Comparison of ENCODE assay signal across 10 cellular contexts in the genomic region with DNA sequence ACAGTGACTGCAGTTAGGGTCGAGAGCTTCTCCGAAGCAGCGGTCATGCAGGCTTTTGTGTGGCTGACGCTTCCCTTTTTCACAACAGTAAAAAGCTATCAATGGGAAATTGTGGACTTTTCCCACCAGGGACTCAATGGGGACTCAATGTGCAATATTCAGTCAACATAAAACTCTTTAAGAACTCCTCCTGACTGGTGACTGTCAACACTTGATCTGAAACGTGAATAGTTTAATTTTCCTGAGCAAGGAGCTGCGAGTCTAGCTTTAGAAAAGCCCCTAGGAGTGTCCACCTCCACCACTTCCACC. TPM values are rescaled to one million over a fixed set of nuclear protein-coding genes. Genes with fewer than 3 reads are reported as not detected.
DNase-seq lines count a peak whose midpoint lies in the region; ATAC-seq, FAIRE-seq and TF ChIP-seq lines count a peak whose summit lies in the region.
"Had no signal": no experiment of that assay in that cellular context is flagged by ENCODE, and none has a peak within 500 bp of the region (broad histone marks: within the 10 kb centered on the region; RNA-seq: fewer than 3 reads in every experiment).

No MANE protein-coding gene starts in this region.

- peaks cover 17% of the 10 kb centered on the region for H3K4me1 Mint-ChIP-seq in activated CD4-positive, alpha-beta T cell treated with anti-CD3 and anti-CD28 coated beads, Interleukin-2, amount 10 ng/mL, durations not matched to agents 24 days and 14 days
- H3K4me1 Mint-ChIP-seq in T-helper 17 cell (peaks cover 10% of the 10 kb centered on the region), glutamatergic neuron (ENCODE audit: low read depth, unreplicated experiment) (no peaks in the 10 kb centered on the region)

- H3K27ac Mint-ChIP-seq in activated CD4-positive, alpha-beta T cell treated with anti-CD3 and anti-CD28 coated beads, Interleukin-2, amount 10 ng/mL, durations not matched to agents 24 days and 14 days, result peak overlapping the region; percentile 85
- H3K27ac Mint-ChIP-seq in T-helper 17 cell (peak overlapping the region; percentile 84), glutamatergic neuron (ENCODE audit: unreplicated experiment) (peak overlapping the region; percentile 3)

- no peaks in the 10 kb centered on the region for H3K9me3 Mint-ChIP-seq in activated CD4-positive, alpha-beta T cell treated with anti-CD3 and anti-CD28 coated beads, Interleukin-2, amount 10 ng/mL, durations not matched to agents 24 days and 14 days
- H3K9me3 Mint-ChIP-seq in glutamatergic neuron (ENCODE audit: unreplicated experiment), result peaks cover 4% of the 10 kb centered on the region

- H3K27me3 ChIP-seq in stomach, result peaks cover 16 to 30% (median 17%) of the 10 kb centered on the region in 3 donors

- peak overlapping the region in 4 of 5 donors; percentile 65 to 86 (median 85) for H3K27ac ChIP-seq in stomach

- TF ChIP-seq CTCF in glutamatergic neuron (IDR thresholded peaks at IDR 0.05; ENCODE audit: partially characterized antibody, unreplicated experiment) (no peak), stomach (IDR thresholded peaks at IDR 0.05) (no peak)

- WGBS in stomach, 5 donors, result 64 to 88% (median 69%) methylated on average over 6 of the region's 6 CpGs

- H3K27me3 Mint-ChIP-seq in activated CD4-positive, alpha-beta T cell treated with anti-CD3 and anti-CD28 coated beads, Interleukin-2, amount 10 ng/mL, durations not matched to agents 24 days and 14 days, result peaks cover 8% of the 10 kb centered on the region
- peaks cover 5% of the 10 kb centered on the region for H3K27me3 Mint-ChIP-seq in T-helper 17 cell
- H3K27me3 Mint-ChIP-seq in glutamatergic neuron (ENCODE audit: unreplicated experiment), result peaks cover 7% of the 10 kb centered on the region

- no peak for FAIRE-seq in GM12891 (lab: Jason Lieb, UNC)

- peaks cover 22% of the 10 kb centered on the region for H3K36me3 Mint-ChIP-seq in activated CD4-positive, alpha-beta T cell treated with anti-CD3 and anti-CD28 coated beads, Interleukin-2, amount 10 ng/mL, durations not matched to agents 24 days and 14 days (ENCODE audit: low read depth)
- no peaks in the 10 kb centered on the region for H3K36me3 Mint-ChIP-seq in T-helper 17 cell (ENCODE audit: low read depth)
- no peaks in the 10 kb centered on the region for H3K36me3 Mint-ChIP-seq in glutamatergic neuron (ENCODE audit: unreplicated experiment)

- H3K4me3 Mint-ChIP-seq in activated CD4-positive, alpha-beta T cell treated with anti-CD3 and anti-CD28 coated beads, Interleukin-2, amount 10 ng/mL, durations not matched to agents 24 days and 14 days, result peak overlapping the region; percentile 90
- peak overlapping the region; percentile 85 for H3K4me3 Mint-ChIP-seq in T-helper 17 cell
- peak overlapping the region; percentile 22 for H3K4me3 Mint-ChIP-seq in glutamatergic neuron (ENCODE audit: unreplicated experiment)

- peaks cover 1 to 33% (median 19%) of the 10 kb centered on the region in 4 donors for H3K36me3 ChIP-seq in stomach

- peaks cover 21 to 46% (median 44%) of the 10 kb centered on the region in 4 donors for H3K4me1 ChIP-seq in stomach

- TF ChIP-seq POLR2A in stomach (IDR thresholded peaks at IDR 0.05), result no peak
- no peak for TF ChIP-seq POLR2A in GM12891 (IDR thresholded peaks at IDR 0.05; ENCODE audit: low read depth, low read length)

- no peak for DNase-seq in activated CD4-positive, alpha-beta T cell treated with anti-CD3 and anti-CD28 coated beads, Interleukin-2, amount 10 ng/mL, durations not matched to agents 24 days and 14 days
- no peak for DNase-seq in activated CD4-positive, alpha-beta T cell treated with anti-CD3 and anti-CD28 coated beads, Interleukin-2, amount 50 U/mL, for 48 hours
- no peak for DNase-seq in T-helper 17 cell
- DNase-seq in glutamatergic neuron, result no peak
- no peak for DNase-seq in stomach
- no peak for DNase-seq in GM12891 (ENCODE audit: insufficient read length, low spot score)
- DNase-seq in activated effector memory CD4-positive, alpha-beta T cell treated with Interleukin-2 at 50 U/mL for 16 hours, result no peak
- DNase-seq: DMS 273 treated with DMSO at 0.1 percent for 48 hours; stimulated activated CD4-positive, alpha-beta T cell treated with anti-CD3 and anti-CD28 coated beads, Interleukin-2, amount 100 ng/mL, for 48 hours had no signal

- ATAC-seq in T-helper 17 cell, result no peak
- no peak for ATAC-seq in GM18519 (IDR thresholded peaks at IDR 0.05; ENCODE audit: low FRiP score, unreplicated experiment)

- intact Hi-C loops in activated CD4-positive, alpha-beta T cell treated with anti-CD3 and anti-CD28 coated beads, Interleukin-2, amount 10 ng/mL, durations not matched to agents 24 days and 14 days (cut with micrococcal nuclease), result loop anchor here (1.0 to 2.0 kb wide), 3 partner anchors 13 to 141 kb away; a partner anchor contains a TSS
- intact Hi-C loops in stomach (cut with DNase I; ENCODE audit: low total_unique reads), result no loop called here

- peak overlapping the region; percentile 90 to 99 (median 94) for H3K4me3 ChIP-seq in stomach

- no peaks in the 10 kb centered on the region for H3K9me3 ChIP-seq in T-helper 17 cell (ENCODE audit: control insufficient read depth, low read length, poor library complexity, severe bottlenecking)
- no peaks in the 10 kb centered on the region for H3K9me3 ChIP-seq in stomach

- no peak for TF ChIP-seq EP300 in stomach (IDR thresholded peaks at IDR 0.05)

TF ChIP-seq in GM12891, 5 proteins besides CTCF, POLR2A, EP300 and RAD21:
- TF ChIP-seq SPI1 (IDR thresholded peaks at IDR 0.05; ENCODE audit: low read depth, low read length), result no peak
- no peak for TF ChIP-seq POU2F2 (IDR thresholded peaks at IDR 0.05; ENCODE audit: low read depth, low read length)
- TF ChIP-seq POLR2AphosphoS5 (IDR thresholded peaks at IDR 0.05; ENCODE audit: low read depth, low read length), result no peak
- no peak for TF ChIP-seq TAF1 (IDR thresholded peaks at IDR 0.05; ENCODE audit: low read depth, low read length)
- no peak for TF ChIP-seq PAX5 (IDR thresholded peaks at IDR 0.05; ENCODE audit: insufficient read depth, low read length, severe bottlenecking)

RNA-seq across cellular contexts. Expression of a gene that starts 28.7 kb away (rescaled TPM):
- total RNA-seq in activated CD4-positive, alpha-beta T cell treated with anti-CD3 and anti-CD28 coated beads, Interleukin-2, amount 10 ng/mL, durations not matched to agents 24 days and 14 days, result 64.5 and 67.2 TPM in 2 replicates
- total RNA-seq in T-helper 17 cell, result 10 to 100 TPM; 71.3 to 86.3 TPM
- 55.4 TPM for total RNA-seq in glutamatergic neuron (ENCODE audit: unreplicated experiment)
- total RNA-seq in stomach, result 100 to 1,000 TPM in 1 of 5 donors, 10 to 100 TPM in 4; 52.7 to 133 (median 77.7) TPM
- 10 to 100 TPM; 29.9 to 38.8 (median 33.6) TPM for polyA plus RNA-seq in stomach
- polyA plus RNA-seq in GM12891 (2012; ENCODE audit: low read depth, missing spikeins), result 46.1 TPM

RNA-seq across cellular contexts. Expression of a gene that starts 52.5 kb away (rescaled TPM):
- total RNA-seq in activated CD4-positive, alpha-beta T cell treated with anti-CD3 and anti-CD28 coated beads, Interleukin-2, amount 10 ng/mL, durations not matched to agents 24 days and 14 days, result 3.0 and 3.3 TPM in 2 replicates
- total RNA-seq in T-helper 17 cell (1 to 10 TPM; 1.1 to 1.6 TPM), glutamatergic neuron (ENCODE audit: unreplicated experiment) (1.1 TPM), stomach (100 to 1,000 TPM in 2 of 5 donors, 10 to 100 TPM in 2, 1 to 10 TPM in 1; 7.8 to 142 (median 68.0) TPM)
- 10 to 100 TPM in 1 of 3 donors, 1 to 10 TPM in 2; 2.7 to 15.7 (median 5.9) TPM for polyA plus RNA-seq in stomach
- polyA plus RNA-seq in GM12891 (2012; ENCODE audit: low read depth, missing spikeins), result 1.8 TPM

Comparison
In these comparisons a context has a peak if more than half of its experiments do, and no peak if none do; other contexts are left out.
1. H3K27ac Mint-ChIP-seq: peak in every context shown above with its lines; median percentile 85 in activated CD4-positive, alpha-beta T cell treated with anti-CD3 and anti-CD28 coated beads, Interleukin-2, amount 10 ng/mL, durations not matched to agents 24 days and 14 days; 84 in T-helper 17 cell; 3 in glutamatergic neuron.
2. H3K4me3 Mint-ChIP-seq: peak in every context shown above with its lines; median percentile 90 in activated CD4-positive, alpha-beta T cell treated with anti-CD3 and anti-CD28 coated beads, Interleukin-2, amount 10 ng/mL, durations not matched to agents 24 days and 14 days; 85 in T-helper 17 cell; 22 in glutamatergic neuron.